In the genomic region with DNA sequence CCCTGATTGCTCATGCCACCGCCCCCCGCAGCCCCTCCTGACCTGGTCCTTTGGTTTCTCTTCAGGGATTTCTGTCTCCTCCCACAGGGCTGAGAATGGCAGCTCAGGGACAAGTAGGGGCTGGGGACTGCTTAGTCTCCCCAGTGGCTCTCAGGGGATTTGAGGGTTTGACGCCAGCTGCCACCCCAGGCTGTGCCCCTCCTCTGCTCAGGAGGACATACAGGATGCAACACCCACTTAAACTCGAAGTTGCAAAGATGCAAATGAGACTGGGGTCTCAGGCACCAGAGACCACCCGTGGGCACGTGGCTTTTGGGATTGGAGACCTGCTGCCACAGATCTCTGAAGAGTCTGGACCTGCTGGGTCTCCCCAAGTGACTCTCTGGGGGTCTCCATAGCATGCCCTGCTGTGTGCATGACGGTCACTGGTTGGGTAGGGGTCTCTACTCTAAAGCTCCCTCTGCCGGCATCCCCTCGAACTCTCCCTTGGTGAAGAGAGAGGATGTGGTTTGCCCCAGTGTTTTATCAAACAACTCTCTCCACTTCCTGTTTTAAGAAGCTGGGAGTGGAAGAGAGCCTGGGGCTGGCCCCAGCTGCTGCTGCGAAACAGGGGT, we compare ENCODE assay signal across 8 cellular contexts. TPM values are rescaled to one million over a fixed set of nuclear protein-coding genes. Genes with fewer than 3 reads are reported as not detected.
A peak's percentile ranks its signal among the peaks of the same experiment; 100 is the strongest.
DNase-seq lines count a peak whose midpoint lies in the region; ATAC-seq and TF ChIP-seq lines count a peak whose summit lies in the region.
"Not testable (repeated sequence)": the region's sequence is repeated elsewhere in the genome, so short reads cannot be mapped to it uniquely, and the experiment has no call there.

No MANE protein-coding gene starts in this region.

- POLR2A ChIA-PET in AG04450 (lab: Yijun Ruan, JAX); WTC11 (lab: Charles Lee): not testable (repeated sequence)

- not testable (repeated sequence) for H3K9me3 Mint-ChIP-seq in WTC11; activated naive CD4-positive, alpha-beta T cell treated with anti-CD3 and anti-CD28 coated beads, Interleukin-2, amount 10 ng/mL, durations not matched to agents 7 days and 5 days; endodermal cell; neural crest cell

- H3K27me3 Mint-ChIP-seq in WTC11 (ENCODE audit: low read depth); activated naive CD4-positive, alpha-beta T cell treated with anti-CD3 and anti-CD28 coated beads, Interleukin-2, amount 10 ng/mL, durations not matched to agents 7 days and 5 days; endodermal cell (ENCODE audit: insufficient read depth); neural crest cell (ENCODE audit: low read depth): not testable (repeated sequence)

- H3K4me1 ChIP-seq in OCI-LY3 (ENCODE audit: low read length); endodermal cell (ENCODE audit: control insufficient read depth, insufficient read depth, low read length): not testable (repeated sequence)

- H3K36me3 Mint-ChIP-seq in WTC11; activated naive CD4-positive, alpha-beta T cell treated with anti-CD3 and anti-CD28 coated beads, Interleukin-2, amount 10 ng/mL, durations not matched to agents 7 days and 5 days; endodermal cell (ENCODE audit: low read depth); neural crest cell (ENCODE audit: low read depth): not testable (repeated sequence)

- not testable (repeated sequence) for H3K79me2 ChIP-seq in OCI-LY3 (ENCODE audit: low read length)

- CTCF ChIA-PET in AG04450 (lab: Charles Lee) (interaction anchor here (0.7 to 0.9 kb wide), 2 partner anchors 51 to 123 kb away, joined by 3 read pairs; no protein-coding TSS in a partner anchor), WTC11 (lab: Charles Lee) (interaction anchor here (0.6 to 1.4 kb wide), 5 partner anchors 71 to 233 kb away, joined by 3 to 13 read pairs (median 3); no protein-coding TSS in a partner anchor)
- CTCF ChIA-PET in activated naive CD4-positive, alpha-beta T cell treated with anti-CD3 and anti-CD28 coated beads, Interleukin-2, amount 10 ng/mL, durations not matched to agents 7 days and 5 days (lab: Charles Lee): interaction anchor here (0.7 to 1.0 kb wide), 3 partner anchors 34 to 86 kb away, joined by 3 to 4 read pairs (median 4); no protein-coding TSS in a partner anchor

- 60 to 82% methylated on average over 3 to 9 of the region's 10 CpGs for WGBS in endodermal cell (ENCODE audit: insufficient coverage in 1 of 2, insufficient read length in 1 of 2), 2 experiments

- H3K36me3 ChIP-seq in OCI-LY3 (replicated peaks; ENCODE audit: low read depth, low read length); endodermal cell (ENCODE audit: control insufficient read depth, insufficient read depth, low read length): not testable (repeated sequence)

- not testable (repeated sequence) for DNase-seq in AG04450 (ENCODE audit: low read depth, low spot score)
- DNase-seq in GM12865 (ENCODE audit: low read depth): peak; percentile 7
- peak; percentile 4 to 12 for DNase-seq in Kasumi-1 (lab: John Stamatoyannopoulos, UW)
- DNase-seq in WTC11 (ENCODE audit: low spot score): peak; percentile 28
- peak; percentile 50 for DNase-seq in activated naive CD4-positive, alpha-beta T cell treated with anti-CD3 and anti-CD28 coated beads, Interleukin-2, amount 10 ng/mL, durations not matched to agents 7 days and 5 days
- peak; percentile 58 for DNase-seq in endodermal cell
- DNase-seq in neural crest cell (ENCODE audit: low read depth, low spot score): peak; percentile 12

- not testable (repeated sequence) for H3K4me3 Mint-ChIP-seq in WTC11; activated naive CD4-positive, alpha-beta T cell treated with anti-CD3 and anti-CD28 coated beads, Interleukin-2, amount 10 ng/mL, durations not matched to agents 7 days and 5 days; endodermal cell; neural crest cell

- TF ChIP-seq CTCF in AG04450 (IDR thresholded peaks at IDR 0.05; ENCODE audit: low read depth, low read length) (peak; percentile 19; the same call in 1 of the 2 replicates), GM12865 (IDR thresholded peaks at IDR 0.05; ENCODE audit: insufficient read depth, low read depth, low read length, missing control alignments) (peak; percentile 15), OCI-LY3 (IDR thresholded peaks at IDR 0.05; ENCODE audit: low read depth, low read length) (peak; percentile 42), endodermal cell (conservative IDR thresholded peaks at IDR 0.05) (peak; percentile 56)
- TF ChIP-seq CTCF in WTC11 (IDR thresholded peaks at IDR 0.05); neural crest cell (conservative IDR thresholded peaks at IDR 0.05): not testable (repeated sequence)

- peak overlapping the region; percentile 82 for H3K4me2 ChIP-seq in OCI-LY3 (ENCODE audit: low read length)

- H4K20me1 ChIP-seq in OCI-LY3 (ENCODE audit: insufficient read depth, low read length): not testable (repeated sequence)

- H3K27ac Mint-ChIP-seq in WTC11; endodermal cell; neural crest cell (ENCODE audit: unreplicated experiment): not testable (repeated sequence)
- peak overlapping the region; percentile 45 for H3K27ac Mint-ChIP-seq in activated naive CD4-positive, alpha-beta T cell treated with anti-CD3 and anti-CD28 coated beads, Interleukin-2, amount 10 ng/mL, durations not matched to agents 7 days and 5 days

- not testable (repeated sequence) for H3K27me3 ChIP-seq in AG04450 (ENCODE audit: control insufficient read depth, insufficient read depth, low read length); OCI-LY3 (ENCODE audit: low read depth, low read length); endodermal cell (ENCODE audit: control insufficient read depth, insufficient read depth, low read length, poor library complexity, severe bottlenecking)

- 0 out of 2 replicates have a peak overlapping the region, but pooled peaks have one; percentile 64 for H2AFZ ChIP-seq in OCI-LY3 (ENCODE audit: low read depth, low read length)

- not testable (repeated sequence) for H3K9me3 ChIP-seq in AG04450 (ENCODE audit: control insufficient read depth, insufficient read depth, low read length); OCI-LY3 (ENCODE audit: insufficient read depth, low read length); endodermal cell (ENCODE audit: control insufficient read depth, low read length)

- H3K4me1 Mint-ChIP-seq in WTC11: peaks cover 34% of the 10 kb centered on the region
- peaks cover 29% of the 10 kb centered on the region for H3K4me1 Mint-ChIP-seq in activated naive CD4-positive, alpha-beta T cell treated with anti-CD3 and anti-CD28 coated beads, Interleukin-2, amount 10 ng/mL, durations not matched to agents 7 days and 5 days
- peaks cover 30% of the 10 kb centered on the region for H3K4me1 Mint-ChIP-seq in endodermal cell
- H3K4me1 Mint-ChIP-seq in neural crest cell: peaks cover 22% of the 10 kb centered on the region

- not testable (repeated sequence) for H3K27ac ChIP-seq in AG04450 (ENCODE audit: low read depth, low read length); OCI-LY3 (ENCODE audit: low read length); endodermal cell (ENCODE audit: low read depth, low read length)

- not testable (repeated sequence) for H3K4me3 ChIP-seq in AG04450 (ENCODE audit: low read depth, low read length); GM12865 (ENCODE audit: low read depth, low read length); endodermal cell (ENCODE audit: low read length)
- peak overlapping the region; percentile 62 for H3K4me3 ChIP-seq in OCI-LY3 (ENCODE audit: low read length)

- not testable (repeated sequence) for H3K9ac ChIP-seq in OCI-LY3 (ENCODE audit: low read length); endodermal cell (ENCODE audit: extremely low read depth, low read length, poor library complexity, severe bottlenecking)

- not testable (repeated sequence) for ATAC-seq in WTC11

TF ChIP-seq in WTC11, 78 proteins besides CTCF, POLR2A, EP300 and RAD21:
- TF ChIP-seq ZNF121 (CRISPR knock-in tag; IDR thresholded peaks at IDR 0.05): 0 out of 2 replicates have a peak, but pooled peaks have one; percentile 14

RNA-seq across cellular contexts. Expression of gene GGT1, which starts 31.9 kb away (rescaled TPM):
- polyA plus RNA-seq in AG04450 (2011; rRNA removed): 4.8 and 5.0 TPM in 2 replicates
- polyA minus RNA-seq in AG04450 (2011; rRNA and poly(A)+ RNA removed): 2.5 and 3.3 TPM in 2 replicates
- 33.7 to 41.3 TPM (median 38.8 TPM) in 3 replicates for total RNA-seq in WTC11 (2021)
- total RNA-seq in endodermal cell: 10 to 100 TPM; 22.4 to 52.8 TPM
- polyA plus RNA-seq in endodermal cell (2013, experiment 1 of 2): 6.2 TPM
- 6.4 TPM for polyA plus RNA-seq in endodermal cell (2013, experiment 2 of 2)
- 1.4 and 3.3 TPM in 2 replicates for total RNA-seq in neural crest cell

RNA-seq across cellular contexts. Expression of gene LRRC75B, which starts 42.0 kb away (rescaled TPM):
- polyA plus RNA-seq in AG04450 (2011; rRNA removed): 5.2 and 7.1 TPM in 2 replicates
- 3.7 and 4.0 TPM in 2 replicates for polyA minus RNA-seq in AG04450 (2011; rRNA and poly(A)+ RNA removed)
- 17.3 to 19.2 TPM (median 17.6 TPM) in 3 replicates for total RNA-seq in WTC11 (2021)
- total RNA-seq in endodermal cell: 10 to 100 TPM; 27.4 to 31.2 TPM
- 30.7 TPM for polyA plus RNA-seq in endodermal cell (2013, experiment 1 of 2)
- polyA plus RNA-seq in endodermal cell (2013, experiment 2 of 2): 24.6 TPM
- 15.4 and 16.7 TPM in 2 replicates for total RNA-seq in neural crest cell
